In the genomic region with DNA sequence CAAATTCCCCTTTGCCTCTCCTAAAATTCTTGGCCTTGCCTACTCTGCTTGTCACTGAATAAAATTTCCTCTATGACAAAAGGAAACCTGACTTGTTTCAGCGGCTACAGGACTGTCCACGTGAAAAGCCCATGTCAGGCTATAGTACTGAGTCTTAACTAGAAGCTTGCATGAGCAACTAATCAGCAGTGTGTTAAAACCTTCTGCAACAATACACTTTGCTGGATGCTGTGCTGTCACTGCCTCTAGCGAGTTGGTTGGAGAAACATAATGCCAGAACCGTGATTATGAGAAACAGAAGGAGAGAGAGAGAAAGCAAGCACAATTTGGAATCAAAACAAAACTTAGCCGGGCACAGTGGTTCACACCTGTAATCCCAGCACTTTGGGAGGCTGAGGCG, we compare ENCODE assay signal across 2 cellular contexts.
TF ChIP-seq lines count a peak whose summit lies in the region.

No MANE protein-coding gene starts in this region.

TF ChIP-seq in liver, 16 proteins besides CTCF, POLR2A, EP300 and RAD21 (continued from another document):
- TF ChIP-seq, protein P1, sequence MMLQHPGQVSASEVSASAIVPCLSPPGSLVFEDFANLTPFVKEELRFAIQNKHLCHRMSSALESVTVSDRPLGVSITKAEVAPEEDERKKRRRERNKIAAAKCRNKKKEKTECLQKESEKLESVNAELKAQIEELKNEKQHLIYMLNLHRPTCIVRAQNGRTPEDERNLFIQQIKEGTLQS (IDR thresholded peaks at IDR 0.05), result no peak
- TF ChIP-seq TAF1 (conservative IDR thresholded peaks at IDR 0.05) (peak; percentile 58), HNF4G (IDR thresholded peaks at IDR 0.05) (no peak), HNF4A (conservative IDR thresholded peaks at IDR 0.05) (peak in 1 of 2 donors; percentile 32)

TF ChIP-seq in HepG2, 621 proteins besides CTCF, POLR2A, EP300 and RAD21 (continued from another document):
- TF ChIP-seq SMC3 (IDR thresholded peaks at IDR 0.05; ENCODE audit: low read length), result no peak
- TF ChIP-seq ZBTB8A (CRISPR knock-in tag; IDR thresholded peaks at IDR 0.05; ENCODE audit: borderline replicate concordance, low read depth), result no peak
- TF ChIP-seq PAX8 (CRISPR knock-in tag; IDR thresholded peaks at IDR 0.05; ENCODE audit: borderline replicate concordance), result no peak
- TF ChIP-seq, protein P2, sequence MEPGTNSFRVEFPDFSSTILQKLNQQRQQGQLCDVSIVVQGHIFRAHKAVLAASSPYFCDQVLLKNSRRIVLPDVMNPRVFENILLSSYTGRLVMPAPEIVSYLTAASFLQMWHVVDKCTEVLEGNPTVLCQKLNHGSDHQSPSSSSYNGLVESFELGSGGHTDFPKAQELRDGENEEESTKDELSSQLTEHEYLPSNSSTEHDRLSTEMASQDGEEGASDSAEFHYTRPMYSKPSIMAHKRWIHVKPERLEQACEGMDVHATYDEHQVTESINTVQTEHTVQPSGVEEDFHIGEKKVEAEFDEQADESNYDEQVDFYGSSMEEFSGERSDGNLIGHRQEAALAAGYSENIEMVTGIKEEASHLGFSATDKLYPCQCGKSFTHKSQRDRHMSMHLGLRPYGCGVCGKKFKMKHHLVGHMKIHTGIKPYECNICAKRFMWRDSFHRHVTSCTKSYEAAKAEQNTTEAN (CRISPR knock-in tag; conservative IDR thresholded peaks at IDR 0.05), result no peak
- TF ChIP-seq, protein P3, sequence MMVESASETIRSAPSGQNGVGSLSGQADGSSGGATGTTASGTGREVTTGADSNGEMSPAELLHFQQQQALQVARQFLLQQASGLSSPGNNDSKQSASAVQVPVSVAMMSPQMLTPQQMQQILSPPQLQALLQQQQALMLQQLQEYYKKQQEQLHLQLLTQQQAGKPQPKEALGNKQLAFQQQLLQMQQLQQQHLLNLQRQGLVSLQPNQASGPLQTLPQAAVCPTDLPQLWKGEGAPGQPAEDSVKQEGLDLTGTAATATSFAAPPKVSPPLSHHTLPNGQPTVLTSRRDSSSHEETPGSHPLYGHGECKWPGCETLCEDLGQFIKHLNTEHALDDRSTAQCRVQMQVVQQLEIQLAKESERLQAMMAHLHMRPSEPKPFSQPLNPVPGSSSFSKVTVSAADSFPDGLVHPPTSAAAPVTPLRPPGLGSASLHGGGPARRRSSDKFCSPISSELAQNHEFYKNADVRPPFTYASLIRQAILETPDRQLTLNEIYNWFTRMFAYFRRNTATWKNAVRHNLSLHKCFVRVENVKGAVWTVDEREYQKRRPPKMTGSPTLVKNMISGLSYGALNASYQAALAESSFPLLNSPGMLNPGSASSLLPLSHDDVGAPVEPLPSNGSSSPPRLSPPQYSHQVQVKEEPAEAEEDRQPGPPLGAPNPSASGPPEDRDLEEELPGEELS (CRISPR knock-in tag; IDR thresholded peaks at IDR 0.05), result no peak
- TF ChIP-seq, protein P4, sequence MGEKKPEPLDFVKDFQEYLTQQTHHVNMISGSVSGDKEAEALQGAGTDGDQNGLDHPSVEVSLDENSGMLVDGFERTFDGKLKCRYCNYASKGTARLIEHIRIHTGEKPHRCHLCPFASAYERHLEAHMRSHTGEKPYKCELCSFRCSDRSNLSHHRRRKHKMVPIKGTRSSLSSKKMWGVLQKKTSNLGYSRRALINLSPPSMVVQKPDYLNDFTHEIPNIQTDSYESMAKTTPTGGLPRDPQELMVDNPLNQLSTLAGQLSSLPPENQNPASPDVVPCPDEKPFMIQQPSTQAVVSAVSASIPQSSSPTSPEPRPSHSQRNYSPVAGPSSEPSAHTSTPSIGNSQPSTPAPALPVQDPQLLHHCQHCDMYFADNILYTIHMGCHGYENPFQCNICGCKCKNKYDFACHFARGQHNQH (CRISPR knock-in tag; IDR thresholded peaks at IDR 0.05), result no peak
- no peak for TF ChIP-seq HOXA7 (CRISPR knock-in tag; IDR thresholded peaks at IDR 0.05)
- TF ChIP-seq, protein P5, sequence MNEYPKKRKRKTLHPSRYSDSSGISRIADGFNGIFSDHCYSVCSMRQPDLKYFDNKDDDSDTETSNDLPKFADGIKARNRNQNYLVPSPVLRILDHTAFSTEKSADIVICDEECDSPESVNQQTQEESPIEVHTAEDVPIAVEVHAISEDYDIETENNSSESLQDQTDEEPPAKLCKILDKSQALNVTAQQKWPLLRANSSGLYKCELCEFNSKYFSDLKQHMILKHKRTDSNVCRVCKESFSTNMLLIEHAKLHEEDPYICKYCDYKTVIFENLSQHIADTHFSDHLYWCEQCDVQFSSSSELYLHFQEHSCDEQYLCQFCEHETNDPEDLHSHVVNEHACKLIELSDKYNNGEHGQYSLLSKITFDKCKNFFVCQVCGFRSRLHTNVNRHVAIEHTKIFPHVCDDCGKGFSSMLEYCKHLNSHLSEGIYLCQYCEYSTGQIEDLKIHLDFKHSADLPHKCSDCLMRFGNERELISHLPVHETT (CRISPR knock-in tag; conservative IDR thresholded peaks at IDR 0.05), result no peak
- TF ChIP-seq U2AF2 (IDR thresholded peaks at IDR 0.05; ENCODE audit: low read depth, low read length), result no peak
- TF ChIP-seq, protein P6, sequence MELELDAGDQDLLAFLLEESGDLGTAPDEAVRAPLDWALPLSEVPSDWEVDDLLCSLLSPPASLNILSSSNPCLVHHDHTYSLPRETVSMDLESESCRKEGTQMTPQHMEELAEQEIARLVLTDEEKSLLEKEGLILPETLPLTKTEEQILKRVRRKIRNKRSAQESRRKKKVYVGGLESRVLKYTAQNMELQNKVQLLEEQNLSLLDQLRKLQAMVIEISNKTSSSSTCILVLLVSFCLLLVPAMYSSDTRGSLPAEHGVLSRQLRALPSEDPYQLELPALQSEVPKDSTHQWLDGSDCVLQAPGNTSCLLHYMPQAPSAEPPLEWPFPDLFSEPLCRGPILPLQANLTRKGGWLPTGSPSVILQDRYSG (CRISPR knock-in tag; IDR thresholded peaks at IDR 0.05), result no peak
- TF ChIP-seq ZIK1 (CRISPR knock-in tag; IDR thresholded peaks at IDR 0.05; ENCODE audit: borderline replicate concordance, low read depth), result no peak
- TF ChIP-seq, protein P7, sequence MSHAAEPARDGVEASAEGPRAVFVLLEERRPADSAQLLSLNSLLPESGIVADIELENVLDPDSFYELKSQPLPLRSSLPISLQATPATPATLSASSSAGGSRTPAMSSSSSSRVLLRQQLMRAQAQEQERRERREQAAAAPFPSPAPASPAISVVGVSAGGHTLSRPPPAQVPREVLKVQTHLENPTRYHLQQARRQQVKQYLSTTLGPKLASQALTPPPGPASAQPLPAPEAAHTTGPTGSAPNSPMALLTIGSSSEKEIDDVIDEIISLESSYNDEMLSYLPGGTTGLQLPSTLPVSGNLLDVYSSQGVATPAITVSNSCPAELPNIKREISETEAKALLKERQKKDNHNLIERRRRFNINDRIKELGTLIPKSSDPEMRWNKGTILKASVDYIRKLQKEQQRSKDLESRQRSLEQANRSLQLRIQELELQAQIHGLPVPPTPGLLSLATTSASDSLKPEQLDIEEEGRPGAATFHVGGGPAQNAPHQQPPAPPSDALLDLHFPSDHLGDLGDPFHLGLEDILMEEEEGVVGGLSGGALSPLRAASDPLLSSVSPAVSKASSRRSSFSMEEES (CRISPR knock-in tag; IDR thresholded peaks at IDR 0.05), result no peak
- TF ChIP-seq SIX1 (CRISPR knock-in tag; IDR thresholded peaks at IDR 0.05; ENCODE audit: borderline replicate concordance), result no peak
- TF ChIP-seq, protein P8, sequence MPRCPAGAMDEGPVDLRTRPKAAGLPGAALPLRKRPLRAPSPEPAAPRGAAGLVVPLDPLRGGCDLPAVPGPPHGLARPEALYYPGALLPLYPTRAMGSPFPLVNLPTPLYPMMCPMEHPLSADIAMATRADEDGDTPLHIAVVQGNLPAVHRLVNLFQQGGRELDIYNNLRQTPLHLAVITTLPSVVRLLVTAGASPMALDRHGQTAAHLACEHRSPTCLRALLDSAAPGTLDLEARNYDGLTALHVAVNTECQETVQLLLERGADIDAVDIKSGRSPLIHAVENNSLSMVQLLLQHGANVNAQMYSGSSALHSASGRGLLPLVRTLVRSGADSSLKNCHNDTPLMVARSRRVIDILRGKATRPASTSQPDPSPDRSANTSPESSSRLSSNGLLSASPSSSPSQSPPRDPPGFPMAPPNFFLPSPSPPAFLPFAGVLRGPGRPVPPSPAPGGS (CRISPR knock-in tag; IDR thresholded peaks at IDR 0.05), result no peak
- TF ChIP-seq, protein P9, sequence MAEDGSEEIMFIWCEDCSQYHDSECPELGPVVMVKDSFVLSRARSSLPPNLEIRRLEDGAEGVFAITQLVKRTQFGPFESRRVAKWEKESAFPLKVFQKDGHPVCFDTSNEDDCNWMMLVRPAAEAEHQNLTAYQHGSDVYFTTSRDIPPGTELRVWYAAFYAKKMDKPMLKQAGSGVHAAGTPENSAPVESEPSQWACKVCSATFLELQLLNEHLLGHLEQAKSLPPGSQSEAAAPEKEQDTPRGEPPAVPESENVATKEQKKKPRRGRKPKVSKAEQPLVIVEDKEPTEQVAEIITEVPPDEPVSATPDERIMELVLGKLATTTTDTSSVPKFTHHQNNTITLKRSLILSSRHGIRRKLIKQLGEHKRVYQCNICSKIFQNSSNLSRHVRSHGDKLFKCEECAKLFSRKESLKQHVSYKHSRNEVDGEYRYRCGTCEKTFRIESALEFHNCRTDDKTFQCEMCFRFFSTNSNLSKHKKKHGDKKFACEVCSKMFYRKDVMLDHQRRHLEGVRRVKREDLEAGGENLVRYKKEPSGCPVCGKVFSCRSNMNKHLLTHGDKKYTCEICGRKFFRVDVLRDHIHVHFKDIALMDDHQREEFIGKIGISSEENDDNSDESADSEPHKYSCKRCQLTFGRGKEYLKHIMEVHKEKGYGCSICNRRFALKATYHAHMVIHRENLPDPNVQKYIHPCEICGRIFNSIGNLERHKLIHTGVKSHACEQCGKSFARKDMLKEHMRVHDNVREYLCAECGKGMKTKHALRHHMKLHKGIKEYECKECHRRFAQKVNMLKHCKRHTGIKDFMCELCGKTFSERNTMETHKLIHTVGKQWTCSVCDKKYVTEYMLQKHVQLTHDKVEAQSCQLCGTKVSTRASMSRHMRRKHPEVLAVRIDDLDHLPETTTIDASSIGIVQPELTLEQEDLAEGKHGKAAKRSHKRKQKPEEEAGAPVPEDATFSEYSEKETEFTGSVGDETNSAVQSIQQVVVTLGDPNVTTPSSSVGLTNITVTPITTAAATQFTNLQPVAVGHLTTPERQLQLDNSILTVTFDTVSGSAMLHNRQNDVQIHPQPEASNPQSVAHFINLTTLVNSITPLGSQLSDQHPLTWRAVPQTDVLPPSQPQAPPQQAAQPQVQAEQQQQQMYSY (CRISPR knock-in tag; IDR thresholded peaks at IDR 0.05), result no peak
- TF ChIP-seq, protein P10, sequence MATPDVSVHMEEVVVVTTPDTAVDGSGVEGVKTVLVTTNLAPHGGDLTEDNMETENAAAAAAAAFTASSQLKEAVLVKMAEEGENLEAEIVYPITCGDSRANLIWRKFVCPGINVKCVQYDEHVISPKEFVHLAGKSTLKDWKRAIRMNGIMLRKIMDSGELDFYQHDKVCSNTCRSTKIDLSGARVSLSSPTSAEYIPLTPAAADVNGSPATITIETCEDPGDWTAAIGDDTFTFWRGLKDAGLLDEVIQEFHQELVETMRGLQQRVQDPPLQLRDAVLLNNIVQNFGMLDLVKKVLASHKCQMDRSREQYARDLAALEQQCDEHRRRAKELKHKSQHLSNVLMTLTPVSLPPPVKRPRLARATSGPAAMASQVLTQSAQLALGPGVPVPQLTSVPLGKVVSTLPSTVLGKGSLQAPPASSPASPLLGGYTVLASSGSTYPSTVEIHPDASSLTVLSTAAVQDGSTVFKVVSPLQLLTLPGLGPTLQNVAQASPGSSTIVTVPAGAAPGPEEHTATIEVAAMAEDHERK (CRISPR knock-in tag; IDR thresholded peaks at IDR 0.05; ENCODE audit: low read depth), result no peak
- no peak for TF ChIP-seq ZNF652 (CRISPR knock-in tag; IDR thresholded peaks at IDR 0.05; ENCODE audit: borderline replicate concordance, low read depth)
- TF ChIP-seq DNMT3B (CRISPR knock-in tag; conservative IDR thresholded peaks at IDR 0.05), result no peak
